ENCODE assay signal across 15 cellular contexts in genomic region chr4:108385076-108385475, GRCh38.
"Had no signal": no experiment of that assay in that cellular context is flagged by ENCODE, and none has a peak within 500 bp of the region (broad histone marks: within the 10 kb centered on the region; RNA-seq: fewer than 3 reads in every experiment).

No MANE protein-coding gene starts in this region.

- ATAC-seq: left ventricle myocardium superior; natural killer cell; right cardiac atrium; stimulated activated naive CD8-positive, alpha-beta T cell treated with anti-CD3 and anti-CD28 coated beads, Interleukin-15, Interleukin-2, amounts not matched to agents 100 U/mL and 50 U/mL, for 24 hours had no signal

- H3K27ac ChIP-seq: esophagus squamous epithelium, transverse colon had no signal

- H3K9me3 ChIP-seq: esophagus squamous epithelium, transverse colon had no signal

- H3K36me3 ChIP-seq: esophagus squamous epithelium, transverse colon had no signal

- DNase-seq: activated CD4-positive, alpha-beta T cell treated with anti-CD3 and anti-CD28 coated beads, Interleukin-2, amount 50 U/mL, for 4 hours; activated CD4-positive, CD25-positive, alpha-beta regulatory T cell treated with anti-CD3 and anti-CD28 coated beads, Interleukin-2, amount 50 U/mL, for 72 hours; activated effector memory CD4-positive, alpha-beta T cell treated with anti-CD3 and anti-CD28 coated beads, Interleukin-2, amount 50 U/mL, for 16 hours; activated T-cell treated with anti-CD3 and anti-CD28 coated beads, Interleukin-2, amount 50 U/mL, for 24 hours; amniotic stem cell; cortex of kidney; effector CD4-positive, alpha-beta T cell; esophagus squamous epithelium; hippocampal formation; left ventricle myocardium superior; natural killer cell; nucleus accumbens; right cardiac atrium; stimulated activated naive CD8-positive, alpha-beta T cell treated with anti-CD3 and anti-CD28 coated beads, Interleukin-15, Interleukin-2, amounts not matched to agents 100 U/mL and 50 U/mL, for 24 hours; transverse colon had no signal

- H3K4me3 ChIP-seq: esophagus squamous epithelium, transverse colon had no signal

- H3K4me1 ChIP-seq: esophagus squamous epithelium, transverse colon had no signal

- H3K27me3 ChIP-seq: esophagus squamous epithelium, transverse colon had no signal
